ENCODE assay signal across 8 cellular contexts in genomic region chr7:64307254-64308018, GRCh38. TPM values are rescaled to one million over a fixed set of nuclear protein-coding genes. Genes with fewer than 3 reads are reported as not detected.
A peak's percentile ranks its signal among the peaks of the same experiment; 100 is the strongest.
DNase-seq lines count a peak whose midpoint lies in the region; ATAC-seq, FAIRE-seq and TF ChIP-seq lines count a peak whose summit lies in the region.

No MANE protein-coding gene starts in this region.

- peak overlapping the region; percentile 62 for H3K4me3 ChIP-seq in brain microvascular endothelial cell (ENCODE audit: low read depth, low read length)

- H3K36me3 ChIP-seq in brain microvascular endothelial cell (replicated peaks), result no peaks in the 10 kb centered on the region

- in situ Hi-C loops in brain microvascular endothelial cell (cut with HindIII; ENCODE audit: low pct_ligation_motif_present, low sequenced_read_pairs), result no loop called here

- no peaks in the 10 kb centered on the region for H3K4me1 Mint-ChIP-seq in osteocyte (ENCODE audit: unreplicated experiment)

- H3K27ac Mint-ChIP-seq in osteocyte (ENCODE audit: unreplicated experiment), result no peak overlapping the region

- DNase-seq in GM10266 (ENCODE audit: extremely low spot score) (peak; percentile 72), NCI-H1436 (lab: John Stamatoyannopoulos, UW) (peak; percentile 91), UCSD-AML1 (lab: John Stamatoyannopoulos, UW; ENCODE audit: unreplicated experiment) (peak; percentile 86), brain microvascular endothelial cell (peak; percentile 73), osteocyte (ENCODE audit: extremely low spot score, unreplicated experiment) (no peak)
- peak; percentile 88 to 93 for DNase-seq in stimulated activated CD4-positive, alpha-beta T cell treated with anti-CD3 and anti-CD28 coated beads, Interleukin-2, amount 100 ng/mL, for 24 hours

- no peaks in the 10 kb centered on the region for H3K27me3 Mint-ChIP-seq in osteocyte (ENCODE audit: unreplicated experiment)

- TF ChIP-seq CTCF in GM10266 (IDR thresholded peaks at IDR 0.05; ENCODE audit: control insufficient read depth, insufficient read depth, low read depth, missing control alignments) (no peak), brain microvascular endothelial cell (IDR thresholded peaks at IDR 0.05; ENCODE audit: low read depth, low read length, missing control alignments) (no peak), osteocyte (IDR thresholded peaks at IDR 0.05) (no peak)

- no peaks in the 10 kb centered on the region for H3K27me3 ChIP-seq in brain microvascular endothelial cell (replicated peaks)

- ATAC-seq in HG02571 (IDR thresholded peaks at IDR 0.05; ENCODE audit: unreplicated experiment), result peak; percentile 99

- H3K4me3 Mint-ChIP-seq in osteocyte (ENCODE audit: unreplicated experiment), result no peak overlapping the region

- peak; percentile 92 for FAIRE-seq in islet of Langerhans (lab: Jason Lieb, UNC)

- no peak overlapping the region for H3K27ac ChIP-seq in brain microvascular endothelial cell

- H3K36me3 Mint-ChIP-seq in osteocyte (ENCODE audit: unreplicated experiment), result peaks cover 2% of the 10 kb centered on the region

- H3K9me3 Mint-ChIP-seq in osteocyte (ENCODE audit: unreplicated experiment), result peaks cover 28% of the 10 kb centered on the region

RNA-seq across cellular contexts. Expression of gene ZNF736, which starts 6.3 kb away (rescaled TPM):
- total RNA-seq in osteocyte, result not detected in 2 replicates
